In genomic region chr5:177957241-177957640, GRCh38 we compare ENCODE assay signal across 1 cellular context.
TF ChIP-seq lines count a peak whose summit lies in the region.

No MANE protein-coding gene starts in this region.

TF ChIP-seq in IMR-90, 13 proteins besides CTCF, POLR2A, EP300 and RAD21 (continued from another document):
- TF ChIP-seq MAFK (IDR thresholded peaks at IDR 0.05; ENCODE audit: low read depth, low read length) = no peak
- no peak for TF ChIP-seq MAZ (IDR thresholded peaks at IDR 0.05; ENCODE audit: borderline replicate concordance, low read depth, low read length)
- TF ChIP-seq MXI1 (IDR thresholded peaks at IDR 0.05; ENCODE audit: borderline replicate concordance, low read depth, low read length) = no peak
- TF ChIP-seq CHD1 (IDR thresholded peaks at IDR 0.05; ENCODE audit: low read depth, low read length) = no peak
- TF ChIP-seq SMC3 (IDR thresholded peaks at IDR 0.05; ENCODE audit: low read depth, low read length) = no peak
- no peak for TF ChIP-seq RCOR1 (IDR thresholded peaks at IDR 0.05; ENCODE audit: insufficient replicate concordance, low read length)
- TF ChIP-seq NFE2L2 (IDR thresholded peaks at IDR 0.05; ENCODE audit: low read depth, low read length) = no peak
- no peak for TF ChIP-seq BHLHE40 (IDR thresholded peaks at IDR 0.05; ENCODE audit: low read depth, low read length)
- TF ChIP-seq RFX5 (IDR thresholded peaks at IDR 0.05; ENCODE audit: low read depth, low read length) = no peak
